12 cellular contexts compared by ENCODE assay signal in the genomic region with DNA sequence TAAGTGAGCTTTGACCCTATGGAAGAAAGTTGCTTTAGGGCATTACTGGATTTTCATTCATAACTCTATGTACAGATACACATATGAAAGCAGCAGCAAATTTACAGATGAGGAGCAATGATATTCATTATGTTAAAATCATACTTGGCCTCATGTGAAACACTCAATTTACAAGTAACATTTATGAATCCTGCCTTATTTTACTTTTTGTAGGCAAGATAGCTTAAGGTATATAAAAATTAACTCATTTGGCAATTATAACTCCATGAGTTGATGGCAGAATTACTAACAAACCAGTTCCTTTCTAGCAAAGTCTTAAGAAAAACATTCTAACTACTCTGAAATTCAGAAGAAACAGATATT. TPM values are rescaled to one million over a fixed set of nuclear protein-coding genes. Genes with fewer than 3 reads are reported as not detected.
DNase-seq lines count a peak whose midpoint lies in the region; ATAC-seq and TF ChIP-seq lines count a peak whose summit lies in the region.
"Had no signal": no experiment of that assay in that cellular context is flagged by ENCODE, and none has a peak within 500 bp of the region (broad histone marks: within the 10 kb centered on the region; RNA-seq: fewer than 3 reads in every experiment).

No MANE protein-coding gene starts in this region.

- H3K36me3 Mint-ChIP-seq in activated CD8-positive, alpha-beta memory T cell treated with anti-CD3 and anti-CD28 coated beads, Interleukin-2, amount 10 ng/mL, durations not matched to agents 7 days and 5 days = peaks cover 4% of the 10 kb centered on the region
- H3K36me3 Mint-ChIP-seq in H9 (ENCODE audit: insufficient read depth in 1 of 3, low read depth in 3 of 3) = peaks cover 6 to 10% (median 8%) of the 10 kb centered on the region in 3 experiments

- no peak overlapping the region for H2BK15ac ChIP-seq in H9 (ENCODE audit: low read depth, low read length)

- no peak overlapping the region for H3K56ac ChIP-seq in H9 (ENCODE audit: insufficient read length, low read depth, low read length)

- no peak overlapping the region for H3K14ac ChIP-seq in H9 (ENCODE audit: insufficient read depth, low read length)

- no peaks in the 10 kb centered on the region for H3K79me1 ChIP-seq in H9 (ENCODE audit: insufficient read depth, low read depth, low read length, poor library complexity, severe bottlenecking)

- H2BK20ac ChIP-seq in H9 (ENCODE audit: low read depth, low read length, poor library complexity, severe bottlenecking) = no peak overlapping the region

- no peak overlapping the region for H3K18ac ChIP-seq in H9 (ENCODE audit: insufficient read length, low read depth, low read length)

- H3K27ac ChIP-seq in SJSA1 = peak overlapping the region; percentile 57
- peak overlapping the region in 52 of 59 donors; percentile 12 to 91 (median 69) for H3K27ac ChIP-seq in dorsolateral prefrontal cortex
- H3K27ac ChIP-seq in smooth muscle cell (ENCODE audit: low read depth) = peak overlapping the region; percentile 34
- H3K27ac ChIP-seq in H9 (ENCODE audit: insufficient read length, low read depth, low read length) = no peak overlapping the region
- H3K27ac ChIP-seq: lower lobe of right lung, VCaP had no signal

- ATAC-seq in activated CD8-positive, alpha-beta memory T cell treated with anti-CD3 and anti-CD28 coated beads, Interleukin-2, amount 10 ng/mL, durations not matched to agents 7 days and 5 days = no peak
- ATAC-seq in HG02571 (IDR thresholded peaks at IDR 0.05; ENCODE audit: unreplicated experiment) = no peak

- H3K4me1 ChIP-seq in SJSA1 (replicated peaks) (peaks cover 35% of the 10 kb centered on the region), smooth muscle cell (ENCODE audit: low read depth) (peaks cover 7% of the 10 kb centered on the region), H9 (ENCODE audit: insufficient read depth, low read length) (no peaks in the 10 kb centered on the region)

- no peak overlapping the region for H2BK12ac ChIP-seq in H9 (ENCODE audit: insufficient read length, low read depth, low read length)

- H3K36me3 ChIP-seq in SJSA1 = peaks cover 9% of the 10 kb centered on the region
- H3K36me3 ChIP-seq in smooth muscle cell (ENCODE audit: low read depth) = peaks cover 4% of the 10 kb centered on the region

- no peaks in the 10 kb centered on the region for H3K23me2 ChIP-seq in H9 (ENCODE audit: insufficient read length, low read depth, low read length, poor library complexity, severe bottlenecking)

- H3F3A ChIP-seq in smooth muscle cell (ENCODE audit: low read depth) = no peaks in the 10 kb centered on the region

- no peaks in the 10 kb centered on the region for H3K79me2 ChIP-seq in smooth muscle cell (ENCODE audit: low read depth)
- H3K79me2 ChIP-seq in H9 (ENCODE audit: insufficient read depth, low read length) = no peaks in the 10 kb centered on the region

- H2BK120ac ChIP-seq in H9 (ENCODE audit: low read depth, low read length, poor library complexity, severe bottlenecking) = no peak overlapping the region

- CTCF ChIA-PET in activated CD8-positive, alpha-beta memory T cell treated with anti-CD3 and anti-CD28 coated beads, Interleukin-2, amount 10 ng/mL, durations not matched to agents 7 days and 5 days (lab: Charles Lee) = interaction anchor here (1.4 kb wide), 1 partner anchor 23 kb away, joined by 4 read pairs; no protein-coding TSS in a partner anchor

- H3K9me3 ChIP-seq in SJSA1 (replicated peaks) (no peaks in the 10 kb centered on the region), smooth muscle cell (replicated peaks; ENCODE audit: low read depth) (no peaks in the 10 kb centered on the region), H9 (ENCODE audit: control insufficient read depth, low read depth, low read length) (no peaks in the 10 kb centered on the region)
- H3K9me3 ChIP-seq: lower lobe of right lung had no signal

- no peaks in the 10 kb centered on the region for H3K9me3 Mint-ChIP-seq in activated CD8-positive, alpha-beta memory T cell treated with anti-CD3 and anti-CD28 coated beads, Interleukin-2, amount 10 ng/mL, durations not matched to agents 7 days and 5 days (ENCODE audit: low read depth)
- H3K9me3 Mint-ChIP-seq in H9 = peaks cover 0 to under 1% of the 10 kb centered on the region in 2 experiments; a peak in 1 of 5 replicates

- H2AK5ac ChIP-seq in H9 (ENCODE audit: insufficient read length, low read length) = no peak overlapping the region

- DNase-seq in activated CD8-positive, alpha-beta memory T cell treated with anti-CD3 and anti-CD28 coated beads, Interleukin-2, amount 10 ng/mL, durations not matched to agents 7 days and 5 days = no peak
- DNase-seq in activated CD8-positive, alpha-beta memory T cell treated with anti-CD3 and anti-CD28 coated beads, Interleukin-2, amount 50 U/mL, for 4 hours = no peak
- DNase-seq in SJSA1 (ENCODE audit: low read depth in 1 of 2, low spot score in 2 of 2) (no peak), dorsolateral prefrontal cortex (no peak), smooth muscle cell (lab: John Stamatoyannopoulos, UW; ENCODE audit: unreplicated experiment) (no peak), ureter (ENCODE audit: low spot score) (no peak), H9 (no peak)
- DNase-seq: central memory CD4-positive, alpha-beta T cell; lower lobe of right lung had no signal

- no peak overlapping the region for H2BK5ac ChIP-seq in H9 (ENCODE audit: insufficient read length, low read length)

- H3K4me3 ChIP-seq in SJSA1 (no peak overlapping the region), dorsolateral prefrontal cortex (peak overlapping the region in 4 of 59 donors; percentile 15 to 25 (median 18)), smooth muscle cell (no peak overlapping the region)
- H3K4me3 ChIP-seq: lower lobe of right lung had no signal

- peak overlapping the region; percentile 21 for H3K4me2 ChIP-seq in smooth muscle cell
- no peak overlapping the region for H3K4me2 ChIP-seq in H9 (ENCODE audit: insufficient read depth, insufficient read length, low read length)

- no peak overlapping the region for H3K4me3 Mint-ChIP-seq in activated CD8-positive, alpha-beta memory T cell treated with anti-CD3 and anti-CD28 coated beads, Interleukin-2, amount 10 ng/mL, durations not matched to agents 7 days and 5 days
- no peak overlapping the region for H3K4me3 Mint-ChIP-seq in H9

- intact Hi-C loops in dorsolateral prefrontal cortex (cut with DNase I) = no loop called here

- no peak overlapping the region for H2AFZ ChIP-seq in smooth muscle cell (ENCODE audit: low read depth)
- H2AFZ ChIP-seq in H9 (ENCODE audit: low read length) = no peak overlapping the region

- H4K5ac ChIP-seq in H9 (ENCODE audit: insufficient read length, low read depth, low read length) = no peak overlapping the region

- no peaks in the 10 kb centered on the region for H3K27me3 ChIP-seq in SJSA1 (replicated peaks)
- H3K27me3 ChIP-seq in dorsolateral prefrontal cortex = no peaks in the 10 kb centered on the region
- H3K27me3 ChIP-seq in smooth muscle cell (ENCODE audit: low read depth) = no peaks in the 10 kb centered on the region
- no peaks in the 10 kb centered on the region for H3K27me3 ChIP-seq in H9 (ENCODE audit: insufficient read depth, low read length)

- no peak overlapping the region for H3K4ac ChIP-seq in H9 (ENCODE audit: low read depth, low read length)

- no peak overlapping the region for H3K23ac ChIP-seq in H9 (ENCODE audit: insufficient read length, low read depth, low read length)

- no peak overlapping the region for H3T11ph ChIP-seq in H9 (ENCODE audit: low read length)

- H3K9ac ChIP-seq in smooth muscle cell (ENCODE audit: low read depth) (no peak overlapping the region), H9 (ENCODE audit: extremely low read depth, insufficient read length, low read length) (no peak overlapping the region)

- peak overlapping the region; percentile 42 for H3K27ac Mint-ChIP-seq in activated CD8-positive, alpha-beta memory T cell treated with anti-CD3 and anti-CD28 coated beads, Interleukin-2, amount 10 ng/mL, durations not matched to agents 7 days and 5 days
- no peak overlapping the region for H3K27ac Mint-ChIP-seq in H9

- H3K27me3 Mint-ChIP-seq in activated CD8-positive, alpha-beta memory T cell treated with anti-CD3 and anti-CD28 coated beads, Interleukin-2, amount 10 ng/mL, durations not matched to agents 7 days and 5 days = no peaks in the 10 kb centered on the region
- no peaks in the 10 kb centered on the region for H3K27me3 Mint-ChIP-seq in H9 (ENCODE audit: low read depth)

- peaks cover 29% of the 10 kb centered on the region for H3K4me1 Mint-ChIP-seq in activated CD8-positive, alpha-beta memory T cell treated with anti-CD3 and anti-CD28 coated beads, Interleukin-2, amount 10 ng/mL, durations not matched to agents 7 days and 5 days
- H3K4me1 Mint-ChIP-seq in H9 = peaks cover 0 to 2% of the 10 kb centered on the region in 2 experiments; a peak in 1 of 4 replicates

- H4K8ac ChIP-seq in H9 (replicated peaks; ENCODE audit: insufficient read length, low read depth, low read length) = no peak overlapping the region

- H4K91ac ChIP-seq in H9 (ENCODE audit: insufficient read length, low read depth, low read length) = no peak overlapping the region

- TF ChIP-seq CTCF in dorsolateral prefrontal cortex (IDR thresholded peaks at IDR 0.05 in 54 of 56, conservative IDR thresholded peaks at IDR 0.05 in 2 of 56; ENCODE audit: low read depth in 1 of 56, partially characterized antibody in 56 of 56) = no peak
- TF ChIP-seq CTCF in smooth muscle cell (IDR thresholded peaks at IDR 0.05; ENCODE audit: borderline replicate concordance, insufficient read depth, poor library complexity, severe bottlenecking) = no peak
- TF ChIP-seq CTCF in H9 (conservative IDR thresholded peaks at IDR 0.05) = no peak

- no peaks in the 10 kb centered on the region for H4K20me1 ChIP-seq in smooth muscle cell (ENCODE audit: low read depth)
- H4K20me1 ChIP-seq in H9 (ENCODE audit: control insufficient read depth, insufficient read depth, insufficient read length) = no peaks in the 10 kb centered on the region

RNA-seq across cellular contexts. Expression of gene CCDC141, which starts 57.2 kb away (rescaled TPM):
- total RNA-seq in activated CD8-positive, alpha-beta memory T cell treated with anti-CD3 and anti-CD28 coated beads, Interleukin-2, amount 10 ng/mL, durations not matched to agents 7 days and 5 days = 10 to 100 TPM in 1 of 2 experiments, 1 to 10 TPM in 1; 8.8 to 12.5 TPM
- total RNA-seq in SJSA1 (2014; rRNA removed; shearing (Covaris generic)) = not detected in 2 replicates
- total RNA-seq in dorsolateral prefrontal cortex (1 to 10 TPM in 90 of 120 experiments, under 1 TPM in 30; 0.22 to 4.1 (median 1.5) TPM), smooth muscle cell (0.13 and 0.76 TPM in 2 replicates), ureter (2.8 TPM), H9 (2021) (0.83 and 1.0 TPM in 2 replicates)
- 0.03 TPM in 1 of 2 replicates, not detected in the other for polyA plus RNA-seq in smooth muscle cell
- polyA plus RNA-seq: AG04450 had no signal
